In the genomic region with DNA sequence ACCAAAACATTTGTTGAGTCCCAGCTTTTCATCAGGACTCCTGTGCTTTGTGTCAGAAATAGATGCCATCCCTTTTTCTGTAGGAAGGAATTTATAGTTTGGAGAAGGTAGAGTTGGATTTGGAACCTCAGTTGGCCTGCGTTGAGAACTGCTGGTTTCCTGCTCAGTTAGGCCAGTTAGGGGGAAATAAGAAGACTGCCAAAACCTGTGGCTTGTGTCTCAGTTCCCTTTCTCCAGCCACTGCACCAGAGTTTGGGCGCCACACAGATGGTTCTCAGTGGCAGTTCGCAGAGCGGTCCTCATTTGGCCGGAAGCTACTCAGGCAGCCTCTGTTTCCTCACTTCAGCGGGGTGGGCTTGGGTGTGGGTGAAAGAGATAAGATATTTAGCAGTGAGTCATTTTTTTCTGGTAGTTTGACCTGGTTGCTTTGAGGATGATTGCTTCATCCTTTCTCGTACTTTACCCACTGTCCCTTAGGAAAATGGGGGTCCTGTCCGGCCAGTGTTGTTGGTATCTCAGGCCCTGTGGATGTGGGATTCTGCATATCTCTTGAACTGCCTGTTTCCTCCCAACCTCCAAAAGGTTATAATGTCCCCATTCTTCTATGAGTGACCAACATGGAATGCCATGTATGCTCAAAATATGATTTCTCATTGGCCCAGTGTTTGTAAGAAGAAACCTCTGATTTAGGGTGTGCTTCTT, we compare ENCODE assay signal across 1 cellular context.
TF ChIP-seq lines count a peak whose summit lies in the region.

No MANE protein-coding gene starts in this region.

TF ChIP-seq in A549, 52 proteins besides CTCF, POLR2A, EP300 and RAD21 (continued from another document):
- TF ChIP-seq, protein P1, sequence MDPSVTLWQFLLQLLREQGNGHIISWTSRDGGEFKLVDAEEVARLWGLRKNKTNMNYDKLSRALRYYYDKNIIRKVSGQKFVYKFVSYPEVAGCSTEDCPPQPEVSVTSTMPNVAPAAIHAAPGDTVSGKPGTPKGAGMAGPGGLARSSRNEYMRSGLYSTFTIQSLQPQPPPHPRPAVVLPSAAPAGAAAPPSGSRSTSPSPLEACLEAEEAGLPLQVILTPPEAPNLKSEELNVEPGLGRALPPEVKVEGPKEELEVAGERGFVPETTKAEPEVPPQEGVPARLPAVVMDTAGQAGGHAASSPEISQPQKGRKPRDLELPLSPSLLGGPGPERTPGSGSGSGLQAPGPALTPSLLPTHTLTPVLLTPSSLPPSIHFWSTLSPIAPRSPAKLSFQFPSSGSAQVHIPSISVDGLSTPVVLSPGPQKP (IDR thresholded peaks at IDR 0.05; ENCODE audit: low read depth, low read length), result no peak
- TF ChIP-seq, protein P2, sequence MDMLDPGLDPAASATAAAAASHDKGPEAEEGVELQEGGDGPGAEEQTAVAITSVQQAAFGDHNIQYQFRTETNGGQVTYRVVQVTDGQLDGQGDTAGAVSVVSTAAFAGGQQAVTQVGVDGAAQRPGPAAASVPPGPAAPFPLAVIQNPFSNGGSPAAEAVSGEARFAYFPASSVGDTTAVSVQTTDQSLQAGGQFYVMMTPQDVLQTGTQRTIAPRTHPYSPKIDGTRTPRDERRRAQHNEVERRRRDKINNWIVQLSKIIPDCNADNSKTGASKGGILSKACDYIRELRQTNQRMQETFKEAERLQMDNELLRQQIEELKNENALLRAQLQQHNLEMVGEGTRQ (IDR thresholded peaks at IDR 0.05), result no peak
- no peak for TF ChIP-seq ZC3H11A (IDR thresholded peaks at IDR 0.05)
